8 cellular contexts compared by ENCODE assay signal in genomic region chr13:80235559-80236296, GRCh38.
A peak's percentile ranks its signal among the peaks of the same experiment; 100 is the strongest.
DNase-seq lines count a peak whose midpoint lies in the region; ATAC-seq and TF ChIP-seq lines count a peak whose summit lies in the region.

No MANE protein-coding gene starts in this region.

- H3K56ac ChIP-seq in H9 (ENCODE audit: insufficient read length, low read depth, low read length), result no peak overlapping the region

- H3K27me3 Mint-ChIP-seq in natural killer cell treated with Interleukin-12 subunit alpha and Interleukin-12 subunit beta and Interleukin-15 and Interleukin-18, amount 100 ng/mL, for 72 hours, result peaks cover 9 to 11% of the 10 kb centered on the region in 2 donors
- no peaks in the 10 kb centered on the region for H3K27me3 Mint-ChIP-seq in H9 (ENCODE audit: low read depth)

- no peak overlapping the region for H2BK15ac ChIP-seq in H9 (ENCODE audit: low read depth, low read length)

- H3K4me1 ChIP-seq in Panc1 (ENCODE audit: control insufficient read depth, insufficient read depth, low read length) (peaks cover 7% of the 10 kb centered on the region), H9 (ENCODE audit: insufficient read depth, low read length) (no peaks in the 10 kb centered on the region)

- H3K27ac Mint-ChIP-seq in natural killer cell treated with Interleukin-12 subunit alpha and Interleukin-12 subunit beta and Interleukin-15 and Interleukin-18, amount 100 ng/mL, for 72 hours, result no peak overlapping the region
- H3K27ac Mint-ChIP-seq in H9, result no peak overlapping the region

- no peaks in the 10 kb centered on the region for H4K20me1 ChIP-seq in H9 (ENCODE audit: control insufficient read depth, insufficient read depth, insufficient read length)

- DNase-seq in AML-193 (lab: John Stamatoyannopoulos, UW) (peak; percentile 2 to 52), Panc1 (ENCODE audit: low read depth, low spot score) (peak; percentile 25), kidney epithelial cell (ENCODE audit: low read depth) (peak; percentile 47), SIG-M5 treated with dmso at 0.1 percent for 504 hours (lab: John Stamatoyannopoulos, UW; ENCODE audit: unreplicated experiment) (no peak), H9 (no peak), cortex of kidney (lab: John Stamatoyannopoulos, UW) (no peak)
- DNase-seq in natural killer cell treated with Interleukin-12 subunit alpha and Interleukin-12 subunit beta and Interleukin-15 and Interleukin-18, amount 100 ng/mL, for 72 hours (ENCODE audit: low spot score), result no peak

- H3K23ac ChIP-seq in H9 (ENCODE audit: insufficient read length, low read depth, low read length), result no peak overlapping the region

- H3K36me3 Mint-ChIP-seq in natural killer cell treated with Interleukin-12 subunit alpha and Interleukin-12 subunit beta and Interleukin-15 and Interleukin-18, amount 100 ng/mL, for 72 hours, result no peaks in the 10 kb centered on the region
- peaks cover 0 to 4% (median 3%) of the 10 kb centered on the region in 3 experiments; a peak in 2 of 7 replicates for H3K36me3 Mint-ChIP-seq in H9 (ENCODE audit: insufficient read depth in 1 of 3, low read depth in 3 of 3)

- no peaks in the 10 kb centered on the region for H3K79me2 ChIP-seq in H9 (ENCODE audit: insufficient read depth, low read length)

- TF ChIP-seq CTCF in Panc1 (IDR thresholded peaks at IDR 0.05) (no peak), kidney epithelial cell (IDR thresholded peaks at IDR 0.05; ENCODE audit: insufficient read depth, low read length, poor library complexity, severe bottlenecking) (no peak), H9 (conservative IDR thresholded peaks at IDR 0.05) (no peak)

- no peak overlapping the region for H2AK5ac ChIP-seq in H9 (ENCODE audit: insufficient read length, low read length)

- no peak overlapping the region for H4K5ac ChIP-seq in H9 (ENCODE audit: insufficient read length, low read depth, low read length)

- H3K23me2 ChIP-seq in H9 (ENCODE audit: insufficient read length, low read depth, low read length, poor library complexity, severe bottlenecking), result no peaks in the 10 kb centered on the region

- no peak overlapping the region for H3T11ph ChIP-seq in H9 (ENCODE audit: low read length)

- intact Hi-C loops in Panc1 (cut with micrococcal nuclease; ENCODE audit: unreplicated experiment), result no loop called here

- no TSS peak for BruUV-seq in Panc1 (replicated peaks; lab: Mats Ljungman, UMichigan)

- CTCF ChIA-PET in Panc1 (lab: Charles Lee), result interaction anchor here (0.6 kb wide), 1 partner anchor 70 kb away, joined by 4 read pairs; no protein-coding TSS in a partner anchor

- H3K36me3 ChIP-seq in Panc1 (ENCODE audit: control insufficient read depth, insufficient read depth, low read length) (no peaks in the 10 kb centered on the region), kidney epithelial cell (ENCODE audit: control insufficient read depth, insufficient read depth, low read length) (no peaks in the 10 kb centered on the region)

- H3K27ac ChIP-seq in Panc1 (ENCODE audit: low read length), result peak overlapping the region; percentile 57; the same call in 1 of the 2 replicates
- H3K27ac ChIP-seq in H9 (ENCODE audit: insufficient read length, low read depth, low read length), result no peak overlapping the region

- H3K4me3 Mint-ChIP-seq in natural killer cell treated with Interleukin-12 subunit alpha and Interleukin-12 subunit beta and Interleukin-15 and Interleukin-18, amount 100 ng/mL, for 72 hours, result no peak overlapping the region
- no peak overlapping the region for H3K4me3 Mint-ChIP-seq in H9

- POLR2A ChIA-PET in Panc1 (lab: Charles Lee), result no interaction called here

- H3K27me3 ChIP-seq in Panc1 (ENCODE audit: control insufficient read depth, insufficient read depth, low read length) (no peaks in the 10 kb centered on the region), kidney epithelial cell (ENCODE audit: control insufficient read depth, insufficient read depth, low read length) (no peaks in the 10 kb centered on the region), H9 (ENCODE audit: insufficient read depth, low read length) (no peaks in the 10 kb centered on the region)

- in situ Hi-C loops in Panc1 (cut with HindIII; ENCODE audit: low pct_unique_long_range_greater_than_20kb, low sequenced_read_pairs), result no loop called here

- H2BK120ac ChIP-seq in H9 (ENCODE audit: low read depth, low read length, poor library complexity, severe bottlenecking), result no peak overlapping the region

- no peaks in the 10 kb centered on the region for H3K9me3 Mint-ChIP-seq in natural killer cell treated with Interleukin-12 subunit alpha and Interleukin-12 subunit beta and Interleukin-15 and Interleukin-18, amount 100 ng/mL, for 72 hours
- peaks cover 2 to 5% of the 10 kb centered on the region in 2 experiments; a peak in 3 of 5 replicates for H3K9me3 Mint-ChIP-seq in H9

- H3K9ac ChIP-seq in H9 (ENCODE audit: extremely low read depth, insufficient read length, low read length), result no peak overlapping the region

- no peak overlapping the region for H3K4ac ChIP-seq in H9 (ENCODE audit: low read depth, low read length)

- H3K4me3 ChIP-seq in Panc1 (ENCODE audit: low read depth in 2 of 2, low read length in 2 of 2) (peak overlapping the region in 1 of 2 experiments; percentile 23; a peak in 2 of 4 replicates), kidney epithelial cell (ENCODE audit: low read depth, low read length) (no peak overlapping the region)

- H2BK12ac ChIP-seq in H9 (ENCODE audit: insufficient read length, low read depth, low read length), result no peak overlapping the region

- H3K18ac ChIP-seq in H9 (ENCODE audit: insufficient read length, low read depth, low read length), result no peak overlapping the region

- H3K9me3 ChIP-seq in Panc1 (ENCODE audit: control insufficient read depth, insufficient read depth, low read depth, low read length), result no peaks in the 10 kb centered on the region
- H3K9me3 ChIP-seq in H9 (ENCODE audit: control insufficient read depth, low read depth, low read length), result peaks cover 3% of the 10 kb centered on the region

- no CpG with 5 or more reads among the region's 9 CpGs for WGBS in H9 (ENCODE audit: extremely low coverage, insufficient read length, low lambda C conversion rate)

- no peak overlapping the region for H3K14ac ChIP-seq in H9 (ENCODE audit: insufficient read depth, low read length)

- no peak overlapping the region for H2BK5ac ChIP-seq in H9 (ENCODE audit: insufficient read length, low read length)

- ATAC-seq in GM21786 (IDR thresholded peaks at IDR 0.05; ENCODE audit: unreplicated experiment), result peak; percentile 22
- ATAC-seq in Panc1, result peak; percentile 65; the same call in 1 of the 2 replicates
- no peak for ATAC-seq in natural killer cell treated with Interleukin-12 subunit alpha and Interleukin-12 subunit beta and Interleukin-15 and Interleukin-18, amount 100 ng/mL, for 72 hours

- peaks cover 0 to 9% of the 10 kb centered on the region in 2 donors for H3K4me1 Mint-ChIP-seq in natural killer cell treated with Interleukin-12 subunit alpha and Interleukin-12 subunit beta and Interleukin-15 and Interleukin-18, amount 100 ng/mL, for 72 hours (ENCODE audit: low read depth in 2 of 2)
- H3K4me1 Mint-ChIP-seq in H9, result peaks cover 6 to 12% of the 10 kb centered on the region in 2 experiments; a peak in 3 of 4 replicates

- no peaks in the 10 kb centered on the region for H3K79me1 ChIP-seq in H9 (ENCODE audit: insufficient read depth, low read depth, low read length, poor library complexity, severe bottlenecking)

- H2BK20ac ChIP-seq in H9 (ENCODE audit: low read depth, low read length, poor library complexity, severe bottlenecking), result no peak overlapping the region

- H3K4me2 ChIP-seq in H9 (ENCODE audit: insufficient read depth, insufficient read length, low read length), result no peak overlapping the region

- no peak overlapping the region for H4K8ac ChIP-seq in H9 (replicated peaks; ENCODE audit: insufficient read length, low read depth, low read length)

- no peak overlapping the region for H4K91ac ChIP-seq in H9 (ENCODE audit: insufficient read length, low read depth, low read length)

- no peak overlapping the region for H2AFZ ChIP-seq in H9 (ENCODE audit: low read length)

Comparison
In these comparisons a context has a peak if more than half of its experiments do, and no peak if none do; other contexts are left out.
1. DNase-seq: peak in AML-193 (2 of 2), Panc1 (single experiment) and kidney epithelial cell (single experiment); none in SIG-M5 treated with dmso at 0.1 percent for 504 hours (single experiment), natural killer cell treated with Interleukin-12 subunit alpha and Interleukin-12 subunit beta and Interleukin-15 and Interleukin-18, amount 100 ng/mL, for 72 hours (single experiment), H9 (single experiment) and cortex of kidney (single experiment).
2. ATAC-seq: peak in GM21786 (single experiment) and Panc1 (single experiment); none in natural killer cell treated with Interleukin-12 subunit alpha and Interleukin-12 subunit beta and Interleukin-15 and Interleukin-18, amount 100 ng/mL, for 72 hours (0 of 2).